Comparison of ENCODE assay signal across 11 cellular contexts in the genomic region with DNA sequence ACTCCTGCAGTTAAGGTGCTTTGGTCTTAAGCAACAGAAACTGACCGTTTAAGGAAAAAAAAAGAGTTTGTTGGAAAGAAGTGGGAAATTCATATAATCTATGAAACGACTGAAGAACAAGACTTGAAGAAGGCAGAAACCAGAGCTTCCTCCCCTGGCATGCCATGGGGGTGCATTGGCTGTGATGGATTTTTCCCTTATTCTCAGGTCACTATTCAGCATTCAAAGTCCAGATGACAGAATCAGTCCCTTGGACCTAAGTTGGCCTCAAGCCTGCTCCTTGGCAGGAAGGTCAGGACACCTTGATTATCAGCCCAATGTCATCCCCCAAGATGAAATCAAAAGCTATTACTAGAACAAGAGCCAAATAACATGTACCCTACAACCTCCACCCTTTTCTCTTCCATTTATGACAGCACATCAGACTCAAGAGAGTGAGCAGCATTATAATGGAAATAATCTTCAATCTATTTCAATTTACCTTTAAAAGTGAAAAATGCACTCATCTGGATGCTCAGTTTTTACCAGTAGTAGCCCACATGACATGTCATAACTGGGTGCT. TPM values are rescaled to one million over a fixed set of nuclear protein-coding genes. Genes with fewer than 3 reads are reported as not detected.
DNase-seq lines count a peak whose midpoint lies in the region; ATAC-seq, FAIRE-seq and TF ChIP-seq lines count a peak whose summit lies in the region.
"Had no signal": no experiment of that assay in that cellular context is flagged by ENCODE, and none has a peak within 500 bp of the region (broad histone marks: within the 10 kb centered on the region; RNA-seq: fewer than 3 reads in every experiment).

No MANE protein-coding gene starts in this region.

- no peak for FAIRE-seq in GM19239 (lab: Jason Lieb, UNC)

- H3K36me3 ChIP-seq in ascending aorta (no peaks in the 10 kb centered on the region), right lobe of liver (no peaks in the 10 kb centered on the region), subcutaneous abdominal adipose tissue (ENCODE audit: control insufficient read depth in 5 of 5, insufficient read depth in 5 of 5, low read length in 5 of 5) (no peaks in the 10 kb centered on the region)
- H3K36me3 ChIP-seq: SJSA1 had no signal

- TF ChIP-seq POLR2A in right lobe of liver (IDR thresholded peaks at IDR 0.05) = no peak
- TF ChIP-seq POLR2A in GM18505 (IDR thresholded peaks at IDR 0.05; ENCODE audit: borderline replicate concordance, extremely low read depth, insufficient read depth, insufficient read length) = no peak

- no peak for DNase-seq in activated CD4-positive, alpha-beta T cell treated with anti-CD3 and anti-CD28 coated beads, Interleukin-2, amount 10 ng/mL, durations not matched to agents 24 days and 14 days
- DNase-seq in activated CD4-positive, alpha-beta T cell treated with anti-CD3 and anti-CD28 coated beads, Interleukin-2, amount 50 U/mL, for 48 hours = no peak
- DNase-seq in ascending aorta (ENCODE audit: low spot score in 2 of 2) (no peak), right lobe of liver (no peak), hippocampal formation (lab: John Stamatoyannopoulos, UW) (no peak), GM19239 (ENCODE audit: insufficient read length, low spot score) (no peak)

- H3K4me3 ChIP-seq in ascending aorta (peak overlapping the region; percentile 79 to 89), right lobe of liver (peak overlapping the region in 1 of 3 donors; percentile 3), subcutaneous abdominal adipose tissue (ENCODE audit: low read depth in 1 of 5, low read length in 5 of 5) (peak overlapping the region in 4 of 5 donors; percentile 46 to 83 (median 80))

- H3K9me3 Mint-ChIP-seq in activated CD4-positive, alpha-beta T cell treated with anti-CD3 and anti-CD28 coated beads, Interleukin-2, amount 10 ng/mL, durations not matched to agents 24 days and 14 days = no peaks in the 10 kb centered on the region

- no peak overlapping the region for H3K27ac Mint-ChIP-seq in activated CD4-positive, alpha-beta T cell treated with anti-CD3 and anti-CD28 coated beads, Interleukin-2, amount 10 ng/mL, durations not matched to agents 24 days and 14 days

- no peak overlapping the region for H3K9ac ChIP-seq in subcutaneous abdominal adipose tissue (ENCODE audit: low read length in 5 of 5)

- H3K36me3 Mint-ChIP-seq in activated CD4-positive, alpha-beta T cell treated with anti-CD3 and anti-CD28 coated beads, Interleukin-2, amount 10 ng/mL, durations not matched to agents 24 days and 14 days (ENCODE audit: low read depth) = no peaks in the 10 kb centered on the region

- intact Hi-C loops in activated CD4-positive, alpha-beta T cell treated with anti-CD3 and anti-CD28 coated beads, Interleukin-2, amount 10 ng/mL, durations not matched to agents 24 days and 14 days (cut with micrococcal nuclease) = loop anchor here (5.0 kb wide), 1 partner anchor 148 kb away; a partner anchor contains a TSS
- intact Hi-C loops in ascending aorta (cut with DNase I) = loop anchor here (1.0 to 5.0 kb wide), 2 partner anchors 16 to 33 kb away; a partner anchor contains a TSS
- intact Hi-C loops in right lobe of liver (cut with DNase I) = no loop called here

- H3K27me3 Mint-ChIP-seq in activated CD4-positive, alpha-beta T cell treated with anti-CD3 and anti-CD28 coated beads, Interleukin-2, amount 10 ng/mL, durations not matched to agents 24 days and 14 days = peaks cover 36% of the 10 kb centered on the region

- H3K9me3 ChIP-seq in ascending aorta = no peaks in the 10 kb centered on the region
- H3K9me3 ChIP-seq in right lobe of liver = no peaks in the 10 kb centered on the region
- no peaks in the 10 kb centered on the region for H3K9me3 ChIP-seq in subcutaneous abdominal adipose tissue (ENCODE audit: control insufficient read depth in 5 of 5, low read length in 5 of 5)
- H3K9me3 ChIP-seq: SJSA1 had no signal

- H3K4me3 Mint-ChIP-seq in activated CD4-positive, alpha-beta T cell treated with anti-CD3 and anti-CD28 coated beads, Interleukin-2, amount 10 ng/mL, durations not matched to agents 24 days and 14 days = peak overlapping the region; percentile 81

- TF ChIP-seq CTCF in ascending aorta (IDR thresholded peaks at IDR 0.05) (no peak), right lobe of liver (IDR thresholded peaks at IDR 0.05) (no peak)

- ATAC-seq in right lobe of liver (no peak), GM18505 (IDR thresholded peaks at IDR 0.05; ENCODE audit: unreplicated experiment) (no peak)

- H3K4me1 Mint-ChIP-seq in activated CD4-positive, alpha-beta T cell treated with anti-CD3 and anti-CD28 coated beads, Interleukin-2, amount 10 ng/mL, durations not matched to agents 24 days and 14 days = peaks cover 14% of the 10 kb centered on the region

- no peaks in the 10 kb centered on the region for H3K27me3 ChIP-seq in ascending aorta
- H3K27me3 ChIP-seq in right lobe of liver = no peaks in the 10 kb centered on the region
- no peaks in the 10 kb centered on the region for H3K27me3 ChIP-seq in subcutaneous abdominal adipose tissue (ENCODE audit: control insufficient read depth in 5 of 5, insufficient read depth in 4 of 5, low read length in 5 of 5)

- peak overlapping the region; percentile 81 to 83 for H3K27ac ChIP-seq in ascending aorta
- H3K27ac ChIP-seq in right lobe of liver = peak overlapping the region in 2 of 3 donors; percentile 53 to 99
- H3K27ac ChIP-seq in subcutaneous abdominal adipose tissue (ENCODE audit: low read depth, low read length) = peak overlapping the region; percentile 75
- H3K27ac ChIP-seq: SJSA1 had no signal

- 60% methylated on average over 2 of the region's 2 CpGs for WGBS in right lobe of liver (ENCODE audit: insufficient coverage, low coverage, low lambda C conversion rate, missing lambda C conversion rate)

- H3K4me1 ChIP-seq in ascending aorta = peaks cover 0 to 2% of the 10 kb centered on the region in 2 donors
- peaks cover 0 to 35% (median 2%) of the 10 kb centered on the region in 4 donors for H3K4me1 ChIP-seq in right lobe of liver
- peaks cover 0 to 18% (median 11%) of the 10 kb centered on the region in 5 donors for H3K4me1 ChIP-seq in subcutaneous abdominal adipose tissue (ENCODE audit: control insufficient read depth in 5 of 5, insufficient read depth in 5 of 5, low read length in 5 of 5)

RNA-seq across cellular contexts. Expression of a gene that starts 15.8 kb away (rescaled TPM):
- total RNA-seq in activated CD4-positive, alpha-beta T cell treated with anti-CD3 and anti-CD28 coated beads, Interleukin-2, amount 10 ng/mL, durations not matched to agents 24 days and 14 days = 11.3 and 13.5 TPM in 2 replicates
- total RNA-seq in ascending aorta (45.8 TPM), right lobe of liver (10 to 100 TPM; 27.0 to 47.4 (median 35.6) TPM)

RNA-seq across cellular contexts. Expression of a gene that starts 20.6 kb away (rescaled TPM):
- total RNA-seq in activated CD4-positive, alpha-beta T cell treated with anti-CD3 and anti-CD28 coated beads, Interleukin-2, amount 10 ng/mL, durations not matched to agents 24 days and 14 days = not detected in 2 replicates
- total RNA-seq in ascending aorta = not detected
- total RNA-seq in right lobe of liver = under 1 TPM in 3 of 6 experiments, not detected in 3; 0.02 to 0.18 (median 0.12) TPM
- total RNA-seq: pulmonary artery endothelial cell had no signal

RNA-seq across cellular contexts. Expression of a gene that starts 43.1 kb away (rescaled TPM):
- not detected in 2 replicates for total RNA-seq in activated CD4-positive, alpha-beta T cell treated with anti-CD3 and anti-CD28 coated beads, Interleukin-2, amount 10 ng/mL, durations not matched to agents 24 days and 14 days
- not detected for total RNA-seq in ascending aorta
- total RNA-seq in right lobe of liver = not detected
- total RNA-seq: cerebellum, pulmonary artery endothelial cell, SJSA1 had no signal

RNA-seq across cellular contexts. Expression of a gene that starts 57.8 kb away (rescaled TPM):
- not detected in 2 replicates for total RNA-seq in activated CD4-positive, alpha-beta T cell treated with anti-CD3 and anti-CD28 coated beads, Interleukin-2, amount 10 ng/mL, durations not matched to agents 24 days and 14 days
- total RNA-seq in ascending aorta = not detected
- under 1 TPM in 1 of 6 experiments, not detected in 5; 0.12 TPM for total RNA-seq in right lobe of liver
- total RNA-seq: pulmonary artery endothelial cell, SJSA1 had no signal

Comparison
In these comparisons a context has a peak if more than half of its experiments do, and no peak if none do; other contexts are left out.
1. intact Hi-C loops: an anchor here in activated CD4-positive, alpha-beta T cell treated with anti-CD3 and anti-CD28 coated beads, Interleukin-2, amount 10 ng/mL, durations not matched to agents 24 days and 14 days (5.0 kb wide) and ascending aorta (1.0 to 5.0 kb wide); none called in right lobe of liver.